1 cellular context compared by ENCODE assay signal in genomic region chr7:55884321-55884720, GRCh38.
TF ChIP-seq lines count a peak whose summit lies in the region.

No MANE protein-coding gene starts in this region.

TF ChIP-seq in IMR-90, 13 proteins besides CTCF, POLR2A, EP300 and RAD21:
- TF ChIP-seq MAFK (IDR thresholded peaks at IDR 0.05; ENCODE audit: low read depth, low read length): peak; percentile 72
- TF ChIP-seq CHD1 (IDR thresholded peaks at IDR 0.05; ENCODE audit: low read depth, low read length): no peak
